ENCODE assay signal across 8 cellular contexts in genomic region chr10:511101-511848, GRCh38.
A peak's percentile ranks its signal among the peaks of the same experiment; 100 is the strongest.
DNase-seq lines count a peak whose midpoint lies in the region; ATAC-seq and TF ChIP-seq lines count a peak whose summit lies in the region.

No MANE protein-coding gene starts in this region.

- no peaks in the 10 kb centered on the region for H3K9me3 Mint-ChIP-seq in natural killer cell
- no peaks in the 10 kb centered on the region for H3K9me3 Mint-ChIP-seq in stimulated activated effector memory CD8-positive, alpha-beta T cell treated with anti-CD3 and anti-CD28 coated beads, Interleukin-12 subunit alpha, Interleukin-12 subunit beta, amount 100 ng/mL, for 72 hours

- peaks cover 0 to 34% (median 0%) of the 10 kb centered on the region in 4 donors for H3K4me1 ChIP-seq in Peyer's patch

- H3K27ac ChIP-seq in Peyer's patch, result peak overlapping the region in 1 of 4 donors; percentile 60

- intact Hi-C loops in natural killer cell (cut with micrococcal nuclease), result no loop called here

- TF ChIP-seq CTCF in GM13977 (IDR thresholded peaks at IDR 0.05; ENCODE audit: extremely low read depth, insufficient read depth, missing control alignments) (peak; percentile 99), Peyer's patch (IDR thresholded peaks at IDR 0.05) (peak; percentile 70 to 98 (median 95)), fibroblast of mammary gland (conservative IDR thresholded peaks at IDR 0.05; ENCODE audit: control insufficient read depth, insufficient read depth, low read depth, low read length) (peak; percentile 97), natural killer cell (IDR thresholded peaks at IDR 0.05) (peak; percentile 92)

- in situ Hi-C loops in GM13977 (cut with MboI; ENCODE audit: low pct_unique_long_range_greater_than_20kb, low sequenced_read_pairs, unreplicated experiment), result loop anchor here (25.0 kb wide), 1 partner anchor 301 kb away; no protein-coding TSS in a partner anchor

- no peaks in the 10 kb centered on the region for H3K9me3 ChIP-seq in Peyer's patch

- no peaks in the 10 kb centered on the region for H3K36me3 ChIP-seq in Peyer's patch

- no peak for TF ChIP-seq POLR2A in Peyer's patch (IDR thresholded peaks at IDR 0.05)

- H3K4me1 Mint-ChIP-seq in natural killer cell, result peaks cover 21 to 26% of the 10 kb centered on the region in 2 donors
- peaks cover 21% of the 10 kb centered on the region for H3K4me1 Mint-ChIP-seq in stimulated activated effector memory CD8-positive, alpha-beta T cell treated with anti-CD3 and anti-CD28 coated beads, Interleukin-12 subunit alpha, Interleukin-12 subunit beta, amount 100 ng/mL, for 72 hours

- peak; percentile 75 to 82 (median 78) for ATAC-seq in natural killer cell
- ATAC-seq in stimulated activated effector memory CD8-positive, alpha-beta T cell treated with anti-CD3 and anti-CD28 coated beads, Interleukin-12 subunit alpha, Interleukin-12 subunit beta, amount 100 ng/mL, for 72 hours, result peak; percentile 81

- H3K36me3 Mint-ChIP-seq in natural killer cell, result no peaks in the 10 kb centered on the region
- H3K36me3 Mint-ChIP-seq in stimulated activated effector memory CD8-positive, alpha-beta T cell treated with anti-CD3 and anti-CD28 coated beads, Interleukin-12 subunit alpha, Interleukin-12 subunit beta, amount 100 ng/mL, for 72 hours, result no peaks in the 10 kb centered on the region

- no peak overlapping the region for H3K27ac Mint-ChIP-seq in natural killer cell
- H3K27ac Mint-ChIP-seq in stimulated activated effector memory CD8-positive, alpha-beta T cell treated with anti-CD3 and anti-CD28 coated beads, Interleukin-12 subunit alpha, Interleukin-12 subunit beta, amount 100 ng/mL, for 72 hours, result no peak overlapping the region

- no peaks in the 10 kb centered on the region for H3K27me3 ChIP-seq in Peyer's patch

- no peak overlapping the region for H3K4me3 ChIP-seq in Peyer's patch
- no peak overlapping the region for H3K4me3 ChIP-seq in fibroblast of mammary gland (ENCODE audit: control insufficient read depth, low read depth, low read length)

- no peak overlapping the region for H3K4me3 Mint-ChIP-seq in natural killer cell
- no peak overlapping the region for H3K4me3 Mint-ChIP-seq in stimulated activated effector memory CD8-positive, alpha-beta T cell treated with anti-CD3 and anti-CD28 coated beads, Interleukin-12 subunit alpha, Interleukin-12 subunit beta, amount 100 ng/mL, for 72 hours

- DNase-seq in 8988T (peak; percentile 92), GM13977 (ENCODE audit: low spot score) (peak; percentile 87), HuH-7.5 (ENCODE audit: low spot score) (peak; percentile 91), Peyer's patch (peak; percentile 66 to 96 (median 92)), activated T-helper 1 cell treated with Interleukin-2 at 50 U/mL for 16 hours (ENCODE audit: low read depth) (peak; percentile 62), fibroblast of mammary gland (ENCODE audit: low read depth) (peak; percentile 93), natural killer cell (peak; percentile 74)
- peak; percentile 83 to 87 for DNase-seq in stimulated activated effector memory CD8-positive, alpha-beta T cell treated with anti-CD3 and anti-CD28 coated beads, Interleukin-12 subunit alpha, Interleukin-12 subunit beta, amount 100 ng/mL, for 72 hours (ENCODE audit: low spot score in 2 of 2)

- peaks cover 0 to 5% of the 10 kb centered on the region in 2 donors for H3K27me3 Mint-ChIP-seq in natural killer cell (ENCODE audit: low read depth in 2 of 2)
